Comparison of ENCODE assay signal across 1 cellular context in genomic region chr15:84747423-84748273, GRCh38.
TF ChIP-seq lines count a peak whose summit lies in the region.

No MANE protein-coding gene starts in this region.

TF ChIP-seq in HepG2, 621 proteins besides CTCF, POLR2A, EP300 and RAD21 (continued from another document):
- no peak for TF ChIP-seq HBP1 (CRISPR knock-in tag; IDR thresholded peaks at IDR 0.05; ENCODE audit: low read depth)
- TF ChIP-seq ATF6 (CRISPR knock-in tag; conservative IDR thresholded peaks at IDR 0.05): no peak
- peak; percentile 75; the same call in 1 of the 2 replicates for TF ChIP-seq ZBTB7B (CRISPR knock-in tag; IDR thresholded peaks at IDR 0.05)
- TF ChIP-seq MAFG (CRISPR knock-in tag; IDR thresholded peaks at IDR 0.05): no peak
- TF ChIP-seq ZNF607 (CRISPR knock-in tag; IDR thresholded peaks at IDR 0.05; ENCODE audit: borderline replicate concordance): 0 out of 2 replicates have a peak, but pooled peaks have one; percentile 23
- peak; percentile 33; the same call in 1 of the 2 replicates for TF ChIP-seq MXD4 (CRISPR knock-in tag; IDR thresholded peaks at IDR 0.05)
- no peak for TF ChIP-seq KLF12 (CRISPR knock-in tag; IDR thresholded peaks at IDR 0.05; ENCODE audit: borderline replicate concordance)
- no peak for TF ChIP-seq HIC2 (CRISPR knock-in tag; IDR thresholded peaks at IDR 0.05; ENCODE audit: low read depth)
- no peak for TF ChIP-seq GRHL1 (CRISPR knock-in tag; conservative IDR thresholded peaks at IDR 0.05)
- TF ChIP-seq SAP130 (CRISPR knock-in tag; IDR thresholded peaks at IDR 0.05; ENCODE audit: low read depth): peak; percentile 55
- TF ChIP-seq ZNF839 (CRISPR knock-in tag; IDR thresholded peaks at IDR 0.05; ENCODE audit: borderline replicate concordance): 0 out of 2 replicates have a peak, but pooled peaks have one; percentile 67
- peak; percentile 73; the same call in 1 of the 2 replicates for TF ChIP-seq ZNF274 (CRISPR knock-in tag; IDR thresholded peaks at IDR 0.05)
- TF ChIP-seq ZNF800 (CRISPR knock-in tag; IDR thresholded peaks at IDR 0.05): no peak
- no peak for TF ChIP-seq NFAT5 (CRISPR knock-in tag; IDR thresholded peaks at IDR 0.05)
- TF ChIP-seq ZNF446 (CRISPR knock-in tag; IDR thresholded peaks at IDR 0.05): no peak
- TF ChIP-seq KAT2B (IDR thresholded peaks at IDR 0.05; ENCODE audit: borderline replicate concordance, low read depth, low read length): no peak
- TF ChIP-seq PREB (CRISPR knock-in tag; IDR thresholded peaks at IDR 0.05): no peak
- no peak for TF ChIP-seq GPN1 (CRISPR knock-in tag; IDR thresholded peaks at IDR 0.05; ENCODE audit: borderline replicate concordance)
- no peak for TF ChIP-seq RAD51 (IDR thresholded peaks at IDR 0.05; ENCODE audit: borderline replicate concordance)
- TF ChIP-seq GMEB2 (CRISPR knock-in tag; IDR thresholded peaks at IDR 0.05; ENCODE audit: low read depth): no peak
- TF ChIP-seq MYPOP (CRISPR knock-in tag; IDR thresholded peaks at IDR 0.05): peak; percentile 77
- no peak for TF ChIP-seq ZBTB44 (CRISPR knock-in tag; IDR thresholded peaks at IDR 0.05)
- TF ChIP-seq ZNF335 (CRISPR knock-in tag; IDR thresholded peaks at IDR 0.05): no peak
- TF ChIP-seq ZNF230 (CRISPR knock-in tag; IDR thresholded peaks at IDR 0.05): no peak
